ENCODE assay signal across 12 cellular contexts in genomic region chr13:74930402-74931165, GRCh38.
DNase-seq lines count a peak whose midpoint lies in the region; TF ChIP-seq lines count a peak whose summit lies in the region.
"Had no signal": no experiment of that assay in that cellular context is flagged by ENCODE, and none has a peak within 500 bp of the region (broad histone marks: within the 10 kb centered on the region; RNA-seq: fewer than 3 reads in every experiment).

No MANE protein-coding gene starts in this region.

- 0 out of 22 replicates have a peak overlapping the region, but pooled peaks of 1 of the 11 experiments have one; percentile 23 for H3K9ac ChIP-seq in BLaER1 treated with 17β-estradiol and CSF1 and Interleukin-3, amounts not matched to agents 10 nM and 100 nM

- no peaks in the 10 kb centered on the region for H3K27me3 ChIP-seq in BLaER1 treated with 17β-estradiol and CSF1 and Interleukin-3, amounts not matched to agents 10 nM and 100 nM
- H3K27me3 ChIP-seq in dorsolateral prefrontal cortex: peaks cover 0 to 3% (median 0%) of the 10 kb centered on the region in 45 donors

- in situ Hi-C loops in astrocyte of the cerebellum (cut with HindIII; ENCODE audit: low sequenced_read_pairs): no loop called here

- intact Hi-C loops in dorsolateral prefrontal cortex (cut with DNase I): no loop called here

- H3K9me3 ChIP-seq in BLaER1 treated with 17β-estradiol and CSF1 and Interleukin-3, amounts not matched to agents 10 nM and 100 nM (replicated peaks in 1 of 11): peaks cover 8 to 27% (median 18%) of the 10 kb centered on the region in 11 experiments; a peak in 18 of 22 replicates

- H3K4me1 ChIP-seq in BLaER1 treated with 17β-estradiol and CSF1 and Interleukin-3, amounts not matched to agents 10 nM and 100 nM: peaks cover 17 to 37% (median 25%) of the 10 kb centered on the region in 10 experiments

- peak overlapping the region; percentile 39 to 75 (median 53) for H3K4me2 ChIP-seq in BLaER1 treated with 17β-estradiol and CSF1 and Interleukin-3, amounts not matched to agents 10 nM and 100 nM
- H3K4me2 ChIP-seq: smooth muscle cell had no signal

- DNase-seq in HPDE6-E6E7 (ENCODE audit: extremely low spot score) (peak; percentile 17), astrocyte of the cerebellum (ENCODE audit: low read depth) (peak; percentile 26), kidney glomerular epithelial cell (lab: John Stamatoyannopoulos, UW) (peak; percentile 84), SKM-1 (lab: John Stamatoyannopoulos, UW; ENCODE audit: unreplicated experiment) (no peak), dorsolateral prefrontal cortex (no peak), activated T-cell treated with anti-CD3 and anti-CD28 coated beads for 4 hours (no peak), coronary artery (ENCODE audit: low spot score) (no peak)
- DNase-seq: cerebellar nuclear complex; NCI-H1436; stimulated activated CD8-positive, alpha-beta memory T cell treated with anti-CD3 and anti-CD28 coated beads, Interleukin-4, amount 100 ng/mL, for 48 hours had no signal

- TF ChIP-seq CTCF in astrocyte of the cerebellum (IDR thresholded peaks at IDR 0.05; ENCODE audit: low read depth, low read length, missing control alignments) (no peak), dorsolateral prefrontal cortex (IDR thresholded peaks at IDR 0.05 in 54 of 56, conservative IDR thresholded peaks at IDR 0.05 in 2 of 56; ENCODE audit: low read depth in 1 of 56, partially characterized antibody in 56 of 56) (no peak), coronary artery (IDR thresholded peaks at IDR 0.05) (no peak)

- H3K27ac ChIP-seq in BLaER1 treated with 17β-estradiol and CSF1 and Interleukin-3, amounts not matched to agents 10 nM and 100 nM: peak overlapping the region in 9 of 11 experiments; percentile 41 to 68 (median 61); a peak in 18 of 22 replicates
- H3K27ac ChIP-seq in dorsolateral prefrontal cortex: peak overlapping the region in 1 of 59 donors; percentile 43
- H3K27ac ChIP-seq in coronary artery: no peak overlapping the region

- no peaks in the 10 kb centered on the region for H3K36me3 ChIP-seq in BLaER1 treated with 17β-estradiol and CSF1 and Interleukin-3, amounts not matched to agents 10 nM and 100 nM

- H4K20me1 ChIP-seq in BLaER1 treated with 17β-estradiol and CSF1 and Interleukin-3, amounts not matched to agents 10 nM and 100 nM: no peaks in the 10 kb centered on the region

- H3K4me3 ChIP-seq in BLaER1 treated with 17β-estradiol and CSF1 and Interleukin-3, amounts not matched to agents 10 nM and 100 nM: no peak overlapping the region
- no peak overlapping the region for H3K4me3 ChIP-seq in astrocyte of the cerebellum (ENCODE audit: low read depth, low read length)
- H3K4me3 ChIP-seq in dorsolateral prefrontal cortex: no peak overlapping the region
- no peak overlapping the region for H3K4me3 ChIP-seq in coronary artery
- H3K4me3 ChIP-seq: smooth muscle cell had no signal

Comparison
In these comparisons a context has a peak if more than half of its experiments do, and no peak if none do; other contexts are left out.
1. H3K27ac ChIP-seq: peak in BLaER1 treated with 17β-estradiol and CSF1 and Interleukin-3, amounts not matched to agents 10 nM and 100 nM (9 of 11); none in coronary artery (0 of 2).
2. DNase-seq: peak in HPDE6-E6E7 (single experiment), astrocyte of the cerebellum (single experiment) and kidney glomerular epithelial cell (single experiment); none in SKM-1 (single experiment), dorsolateral prefrontal cortex (0 of 10), activated T-cell treated with anti-CD3 and anti-CD28 coated beads for 4 hours (single experiment) and coronary artery (single experiment).